Comparison of ENCODE assay signal across 1 cellular context in the genomic region with DNA sequence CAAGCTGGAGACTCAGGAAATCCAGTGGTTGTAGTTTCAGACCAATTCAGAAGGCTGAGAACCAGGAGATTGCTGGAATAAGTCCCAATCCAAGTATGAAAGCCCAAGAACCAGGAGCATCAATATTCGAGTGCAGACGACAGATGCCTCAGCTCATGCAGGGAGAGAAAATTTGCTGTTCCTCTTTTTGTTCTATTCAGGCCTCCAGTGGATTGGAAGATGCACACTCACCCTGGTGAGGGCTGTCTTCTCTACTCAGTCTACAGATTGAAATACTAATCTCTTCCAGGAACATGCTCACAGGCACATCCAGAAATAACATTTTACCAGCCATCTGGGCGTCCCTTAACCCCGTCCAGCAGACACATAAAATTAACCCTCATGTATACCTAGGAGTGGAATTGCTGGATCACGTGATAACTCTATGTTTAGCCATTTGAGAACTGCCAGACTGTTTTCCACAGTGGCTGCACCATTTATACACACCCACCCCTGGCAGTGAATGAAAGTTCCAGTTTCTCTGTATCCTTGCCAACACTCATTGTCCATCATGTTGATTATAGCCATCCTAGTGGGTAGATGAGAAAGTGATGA.
TF ChIP-seq lines count a peak whose summit lies in the region.

No MANE protein-coding gene starts in this region.

TF ChIP-seq in HepG2, 621 proteins besides CTCF, POLR2A, EP300 and RAD21:
- TF ChIP-seq RAD51 (IDR thresholded peaks at IDR 0.05; ENCODE audit: borderline replicate concordance) (peak; percentile 58; the same call in 1 of the 2 replicates), TCF7 (IDR thresholded peaks at IDR 0.05; ENCODE audit: low read depth) (no peak), CEBPB (IDR thresholded peaks at IDR 0.05; ENCODE audit: borderline replicate concordance, low read depth, low read length) (no peak)
- TF ChIP-seq, protein P1, sequence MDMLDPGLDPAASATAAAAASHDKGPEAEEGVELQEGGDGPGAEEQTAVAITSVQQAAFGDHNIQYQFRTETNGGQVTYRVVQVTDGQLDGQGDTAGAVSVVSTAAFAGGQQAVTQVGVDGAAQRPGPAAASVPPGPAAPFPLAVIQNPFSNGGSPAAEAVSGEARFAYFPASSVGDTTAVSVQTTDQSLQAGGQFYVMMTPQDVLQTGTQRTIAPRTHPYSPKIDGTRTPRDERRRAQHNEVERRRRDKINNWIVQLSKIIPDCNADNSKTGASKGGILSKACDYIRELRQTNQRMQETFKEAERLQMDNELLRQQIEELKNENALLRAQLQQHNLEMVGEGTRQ (IDR thresholded peaks at IDR 0.05; ENCODE audit: low read depth, low read length), result 0 out of 2 replicates have a peak, but pooled peaks have one; percentile 6
- TF ChIP-seq, protein P1 (CRISPR knock-in tag; IDR thresholded peaks at IDR 0.05; ENCODE audit: borderline replicate concordance), result no peak
